ENCODE assay signal across 8 cellular contexts in the genomic region with DNA sequence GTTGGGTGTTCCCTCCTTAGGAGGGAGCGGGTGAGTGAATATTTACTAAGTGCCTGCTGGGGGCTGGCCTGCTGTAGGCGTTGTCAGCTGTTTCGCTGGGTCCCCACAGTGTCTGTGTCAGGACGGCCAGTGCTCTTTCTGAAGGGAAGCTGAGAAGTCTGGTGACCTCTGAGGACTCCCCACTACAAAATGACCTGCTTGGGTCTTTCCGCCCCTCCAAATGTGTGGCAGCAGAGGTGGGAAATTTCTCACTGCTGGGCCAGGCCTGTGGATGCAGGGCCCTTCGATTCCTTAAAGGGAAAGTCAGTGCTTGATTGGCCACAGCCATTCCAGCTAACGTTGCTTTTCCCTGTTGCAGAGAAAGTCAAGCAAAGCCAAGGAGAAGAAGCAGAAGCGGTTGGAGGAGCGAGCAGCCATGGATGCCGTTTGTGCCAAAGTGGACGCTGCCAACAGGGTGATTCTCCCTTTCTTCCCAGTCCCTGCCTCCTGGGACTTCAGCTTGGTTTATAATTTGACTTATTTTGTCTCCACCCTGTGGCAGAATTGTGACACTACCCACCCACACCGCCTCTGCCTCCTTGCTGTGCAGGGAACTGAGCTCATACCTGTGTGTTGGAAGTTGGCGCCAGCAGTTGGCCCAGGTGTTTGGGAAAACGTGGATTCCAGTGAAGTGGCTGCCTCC. TPM values are rescaled to one million over a fixed set of nuclear protein-coding genes. Genes with fewer than 3 reads are reported as not detected.
DNase-seq lines count a peak whose midpoint lies in the region; ATAC-seq and TF ChIP-seq lines count a peak whose summit lies in the region.

No MANE protein-coding gene starts in this region.

- peak; percentile 72 for DNase-seq in EL
- DNase-seq in M059J (ENCODE audit: low read depth): peak; percentile 70
- DNase-seq in SK-N-DZ (ENCODE audit: low spot score): peak; percentile 70
- peak; percentile 59 for DNase-seq in amniotic epithelial cell (ENCODE audit: low read depth)
- DNase-seq in heart right ventricle: peak; percentile 46 to 77
- DNase-seq in pons (ENCODE audit: low spot score): peak; percentile 89
- DNase-seq in GOT3 (lab: John Stamatoyannopoulos, UW): no peak

- peaks cover 8 to 44% (median 21%) of the 10 kb centered on the region in 9 donors for H3K4me1 ChIP-seq in heart right ventricle

- WGBS in heart right ventricle, 2 donors: 33% methylated on average over 14 of the region's 14 CpGs

- H3K4me3 ChIP-seq in heart right ventricle: peak overlapping the region in 7 of 10 donors; percentile 13 to 41 (median 30)

- H3K27me3 ChIP-seq in heart right ventricle: no peaks in the 10 kb centered on the region

- ATAC-seq in heart right ventricle (peak; percentile 79 to 94 (median 85)), GM21619 (IDR thresholded peaks at IDR 0.05; ENCODE audit: unreplicated experiment) (no peak)

- H3K27ac ChIP-seq in heart right ventricle: peak overlapping the region; percentile 20 to 79 (median 72)

- peaks cover 0 to 43% (median 10%) of the 10 kb centered on the region in 9 donors for H3K36me3 ChIP-seq in heart right ventricle

- H3K9me3 ChIP-seq in heart right ventricle: no peaks in the 10 kb centered on the region

- TF ChIP-seq CTCF in heart right ventricle (IDR thresholded peaks at IDR 0.05): peak; percentile 58 to 88 (median 80)

- intact Hi-C loops in heart right ventricle (cut with DNase I): loop anchor here (1.0 to 10.0 kb wide), 8 partner anchors 29 to 181 kb away; partner anchors contain the start of genes ZFTA (in 8 of the 10), MARK2 (in 1 of the 10) and RCOR2 (in 1 of the 10)

RNA-seq across cellular contexts. Expression of gene NAA40, which starts 6.8 kb away (rescaled TPM):
- 20.4 and 32.1 TPM in 2 replicates for total RNA-seq in M059J (2014; rRNA removed; shearing (Covaris generic))
- 65.1 and 69.4 TPM in 2 replicates for polyA plus RNA-seq in SK-N-DZ (2014; cell fraction: cytosol; rRNA removed)
- 88.4 and 112 TPM in 2 replicates for polyA plus RNA-seq in SK-N-DZ (2014; cell fraction: nucleus; rRNA removed)
- total RNA-seq in heart right ventricle: 10 to 100 TPM; 13.0 to 26.4 (median 19.7) TPM
- polyA plus RNA-seq in heart right ventricle: 10 to 100 TPM; 13.9 to 38.8 TPM

RNA-seq across cellular contexts. Expression of gene RCOR2, which starts 28.7 kb away (rescaled TPM):
- 1.1 and 1.9 TPM in 2 replicates for total RNA-seq in M059J (2014; rRNA removed; shearing (Covaris generic))
- 115 and 123 TPM in 2 replicates for polyA plus RNA-seq in SK-N-DZ (2014; cell fraction: cytosol; rRNA removed)
- polyA plus RNA-seq in SK-N-DZ (2014; cell fraction: nucleus; rRNA removed): 163 and 172 TPM in 2 replicates
- 1 to 10 TPM; 1.1 to 8.4 (median 5.0) TPM for total RNA-seq in heart right ventricle
- polyA plus RNA-seq in heart right ventricle: 1 to 10 TPM; 4.4 to 5.4 TPM

RNA-seq across cellular contexts. Expression of gene COX8A, which starts 28.8 kb away (rescaled TPM):
- total RNA-seq in M059J (2014; rRNA removed; shearing (Covaris generic)): 875 and 1,019 TPM in 2 replicates
- 990 and 1,061 TPM in 2 replicates for polyA plus RNA-seq in SK-N-DZ (2014; cell fraction: cytosol; rRNA removed)
- 814 and 955 TPM in 2 replicates for polyA plus RNA-seq in SK-N-DZ (2014; cell fraction: nucleus; rRNA removed)
- 1,000 to 10,000 TPM in 6 of 10 donors, 100 to 1,000 TPM in 4; 868 to 1,274 (median 1,041) TPM for total RNA-seq in heart right ventricle
- 1,000 to 10,000 TPM; 1,312 to 2,481 TPM for polyA plus RNA-seq in heart right ventricle

RNA-seq across cellular contexts. Expression of gene OTUB1, which starts 40.6 kb away (rescaled TPM):
- 62.8 and 74.0 TPM in 2 replicates for total RNA-seq in M059J (2014; rRNA removed; shearing (Covaris generic))
- 59.8 and 70.2 TPM in 2 replicates for polyA plus RNA-seq in SK-N-DZ (2014; cell fraction: cytosol; rRNA removed)
- 160 and 166 TPM in 2 replicates for polyA plus RNA-seq in SK-N-DZ (2014; cell fraction: nucleus; rRNA removed)
- 10 to 100 TPM; 47.0 to 58.2 (median 49.8) TPM for total RNA-seq in heart right ventricle
- polyA plus RNA-seq in heart right ventricle: 10 to 100 TPM; 34.9 to 87.0 TPM
